In the genomic region with DNA sequence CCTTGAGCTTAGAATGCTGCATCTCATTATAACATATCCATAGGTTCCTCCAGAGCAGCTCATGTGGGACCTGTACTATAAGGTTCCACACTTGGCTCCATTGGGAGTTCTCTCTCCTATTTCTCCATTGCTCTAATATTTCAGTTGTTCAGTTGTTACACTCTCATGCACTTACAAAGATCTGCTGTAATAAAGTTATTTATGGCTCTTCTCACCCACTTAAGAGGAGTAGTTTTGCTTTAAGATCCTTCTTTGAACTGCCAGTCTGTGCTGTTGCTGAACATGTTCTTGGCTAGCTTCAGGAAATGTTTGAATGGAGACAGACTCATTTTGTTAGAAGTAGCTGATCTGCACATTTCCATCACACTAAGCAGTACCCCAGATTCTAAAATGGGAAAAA, we compare ENCODE assay signal across 28 cellular contexts.
"Had no signal": no experiment of that assay in that cellular context is flagged by ENCODE, and none has a peak within 500 bp of the region (broad histone marks: within the 10 kb centered on the region; RNA-seq: fewer than 3 reads in every experiment).

No MANE protein-coding gene starts in this region.

- H3K9me3 Mint-ChIP-seq: activated B cell treated with CpG ODN at 0.5 μM for 24 hours; activated CD4-positive, alpha-beta memory T cell treated with anti-CD3 and anti-CD28 coated beads for 36 hours; activated CD4-positive, alpha-beta T cell treated with anti-CD3 and anti-CD28 coated beads, Interleukin-2, amount 10 ng/mL, durations not matched to agents 24 days and 14 days; activated naive CD4-positive, alpha-beta T cell treated with anti-CD3 and anti-CD28 coated beads, Interleukin-2, amount 10 ng/mL, durations not matched to agents 7 days and 5 days; activated naive CD8-positive, alpha-beta T cell treated with anti-CD3 and anti-CD28 coated beads for 36 hours; T-cell had no signal

- H3K4me1 Mint-ChIP-seq: activated CD4-positive, alpha-beta T cell treated with anti-CD3 and anti-CD28 coated beads, Interleukin-2, amount 10 ng/mL, durations not matched to agents 24 days and 14 days; activated naive CD4-positive, alpha-beta T cell treated with anti-CD3 and anti-CD28 coated beads, Interleukin-2, amount 10 ng/mL, durations not matched to agents 7 days and 5 days; activated naive CD8-positive, alpha-beta T cell treated with anti-CD3 and anti-CD28 coated beads for 36 hours; activated T-helper 17 cell treated with anti-CD3 and anti-CD28 coated beads, Interleukin-2, amount 50 U/mL, for 72 hours; T-cell had no signal

- H3K4me3 ChIP-seq: adrenal gland, MG63, SK-N-MC had no signal

- H3K27me3 ChIP-seq: adrenal gland, MG63 had no signal

- H3K4me3 Mint-ChIP-seq: activated B cell treated with CpG ODN at 0.5 μM for 24 hours; activated CD4-positive, alpha-beta memory T cell treated with anti-CD3 and anti-CD28 coated beads for 36 hours; activated CD4-positive, alpha-beta T cell treated with anti-CD3 and anti-CD28 coated beads, Interleukin-2, amount 10 ng/mL, durations not matched to agents 24 days and 14 days; activated naive CD4-positive, alpha-beta T cell treated with anti-CD3 and anti-CD28 coated beads, Interleukin-2, amount 10 ng/mL, durations not matched to agents 7 days and 5 days; activated naive CD8-positive, alpha-beta T cell treated with anti-CD3 and anti-CD28 coated beads for 36 hours; activated T-helper 17 cell treated with anti-CD3 and anti-CD28 coated beads, Interleukin-2, amount 50 U/mL, for 72 hours; T-cell had no signal

- H3K27ac ChIP-seq: adrenal gland, KMS-11, SK-N-MC had no signal

- H3K27ac Mint-ChIP-seq: activated B cell treated with CpG ODN at 0.5 μM for 24 hours; activated CD4-positive, alpha-beta memory T cell treated with anti-CD3 and anti-CD28 coated beads for 36 hours; activated CD4-positive, alpha-beta T cell treated with anti-CD3 and anti-CD28 coated beads, Interleukin-2, amount 10 ng/mL, durations not matched to agents 24 days and 14 days; activated naive CD4-positive, alpha-beta T cell treated with anti-CD3 and anti-CD28 coated beads, Interleukin-2, amount 10 ng/mL, durations not matched to agents 7 days and 5 days; activated naive CD8-positive, alpha-beta T cell treated with anti-CD3 and anti-CD28 coated beads for 36 hours; activated T-helper 17 cell treated with anti-CD3 and anti-CD28 coated beads, Interleukin-2, amount 50 U/mL, for 72 hours; T-cell had no signal

- H3K4me1 ChIP-seq: adrenal gland had no signal

- H3K36me3 ChIP-seq: adrenal gland, MG63 had no signal

- H3K9ac ChIP-seq: KMS-11 had no signal

- H3K4me2 ChIP-seq: KMS-11 had no signal

- ATAC-seq: activated T-helper 17 cell treated with anti-CD3 and anti-CD28 coated beads, Interleukin-2, amount 50 U/mL, for 72 hours; PC-3; T-cell had no signal

- DNase-seq: activated B cell treated with CpG ODN at 0.5 μM for 24 hours; activated CD4-positive, alpha-beta memory T cell treated with anti-CD3 and anti-CD28 coated beads for 36 hours; activated CD4-positive, alpha-beta T cell treated with anti-CD3 and anti-CD28 coated beads for 1 hour; activated CD4-positive, alpha-beta T cell treated with anti-CD3 and anti-CD28 coated beads, Interleukin-2, amount 10 ng/mL, durations not matched to agents 24 days and 14 days; activated CD8-positive, alpha-beta memory T cell treated with anti-CD3 and anti-CD28 coated beads for 24 hours; activated gamma-delta T cell; activated naive CD4-positive, alpha-beta T cell treated with anti-CD3 and anti-CD28 coated beads, Interleukin-2, amount 10 ng/mL, durations not matched to agents 7 days and 5 days; activated naive CD8-positive, alpha-beta T cell treated with anti-CD3 and anti-CD28 coated beads for 36 hours; activated T-cell treated with anti-CD3 and anti-CD28 coated beads for 4 hours; activated T-cell treated with anti-CD3 and anti-CD28 coated beads, Interleukin-2, amount 50 U/mL, for 48 hours; adrenal gland; anterior cingulate cortex; central memory CD4-positive, alpha-beta T cell; MG63; MV-4-11; NCI-H1092 treated with DMSO at 0.1 percent for 48 hours; NCI-H1417 treated with DMSO at 0.1 percent for 48 hours; NCI-H1694; NCI-H2029 treated with DMSO at 0.1 percent for 48 hours; NCI-H446; NCI-H524; PC-3; T-cell; T-helper 2 cell; T1000 had no signal

- H3K9me3 ChIP-seq: adrenal gland, MG63 had no signal

- H3K36me3 Mint-ChIP-seq: activated CD4-positive, alpha-beta memory T cell treated with anti-CD3 and anti-CD28 coated beads for 36 hours; activated naive CD4-positive, alpha-beta T cell treated with anti-CD3 and anti-CD28 coated beads, Interleukin-2, amount 10 ng/mL, durations not matched to agents 7 days and 5 days; activated naive CD8-positive, alpha-beta T cell treated with anti-CD3 and anti-CD28 coated beads for 36 hours; T-cell had no signal

- H3K27me3 Mint-ChIP-seq: activated B cell treated with CpG ODN at 0.5 μM for 24 hours; activated CD4-positive, alpha-beta memory T cell treated with anti-CD3 and anti-CD28 coated beads for 36 hours; activated CD4-positive, alpha-beta T cell treated with anti-CD3 and anti-CD28 coated beads, Interleukin-2, amount 10 ng/mL, durations not matched to agents 24 days and 14 days; activated naive CD4-positive, alpha-beta T cell treated with anti-CD3 and anti-CD28 coated beads, Interleukin-2, amount 10 ng/mL, durations not matched to agents 7 days and 5 days; activated naive CD8-positive, alpha-beta T cell treated with anti-CD3 and anti-CD28 coated beads for 36 hours; activated T-helper 17 cell treated with anti-CD3 and anti-CD28 coated beads, Interleukin-2, amount 50 U/mL, for 72 hours; T-cell had no signal
